Comparison of ENCODE assay signal across 1 cellular context in the genomic region with DNA sequence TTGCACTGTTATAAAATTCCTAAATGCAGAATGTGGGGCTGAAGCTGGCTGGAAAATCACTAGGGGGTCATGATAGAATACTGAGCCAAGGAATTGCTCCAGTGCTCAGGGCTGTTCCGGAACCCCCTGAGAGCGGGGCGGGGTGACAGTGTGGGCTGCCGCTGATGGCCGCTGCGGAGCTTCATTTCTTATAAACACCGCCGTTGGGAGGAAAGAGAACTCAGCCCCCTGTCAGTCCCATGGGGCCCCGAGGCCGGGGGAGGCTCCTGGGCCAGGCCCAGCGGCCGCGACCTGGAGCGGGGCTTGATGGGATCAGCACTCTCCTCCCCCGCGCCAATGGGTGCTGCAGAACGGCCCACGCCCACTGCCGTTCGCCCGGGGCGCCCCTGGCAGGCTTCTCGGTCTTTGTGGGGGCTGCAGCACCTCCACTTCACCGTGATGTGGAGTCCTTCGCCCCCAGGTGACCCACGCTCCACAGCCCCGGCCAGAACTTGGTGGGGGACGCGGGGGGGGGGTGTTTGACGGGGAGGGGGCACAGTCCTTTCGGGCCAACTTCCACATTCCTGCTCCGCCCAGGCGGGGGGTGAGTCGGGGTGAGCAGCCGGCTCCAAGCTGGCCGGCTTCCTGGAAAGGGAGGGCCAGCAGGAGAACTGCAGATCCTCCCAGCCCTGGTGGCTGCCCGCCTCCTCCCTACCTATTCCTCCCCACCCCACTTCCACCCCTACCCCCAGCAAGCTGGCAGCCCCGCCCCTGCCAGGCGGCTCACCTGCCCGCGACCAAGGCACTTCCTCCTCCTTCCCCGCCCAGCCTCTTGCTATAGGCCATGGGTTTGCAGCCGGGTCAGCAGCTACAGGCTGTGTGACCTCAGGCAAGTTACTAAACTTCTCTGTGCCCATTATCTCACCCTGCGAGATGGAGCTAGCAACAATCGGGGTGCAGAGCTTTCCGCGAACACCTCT.
TF ChIP-seq lines count a peak whose summit lies in the region.

No MANE protein-coding gene starts in this region.

TF ChIP-seq in HepG2, 621 proteins besides CTCF, POLR2A, EP300 and RAD21 (continued from another document and continues in another):
- TF ChIP-seq, protein P1, sequence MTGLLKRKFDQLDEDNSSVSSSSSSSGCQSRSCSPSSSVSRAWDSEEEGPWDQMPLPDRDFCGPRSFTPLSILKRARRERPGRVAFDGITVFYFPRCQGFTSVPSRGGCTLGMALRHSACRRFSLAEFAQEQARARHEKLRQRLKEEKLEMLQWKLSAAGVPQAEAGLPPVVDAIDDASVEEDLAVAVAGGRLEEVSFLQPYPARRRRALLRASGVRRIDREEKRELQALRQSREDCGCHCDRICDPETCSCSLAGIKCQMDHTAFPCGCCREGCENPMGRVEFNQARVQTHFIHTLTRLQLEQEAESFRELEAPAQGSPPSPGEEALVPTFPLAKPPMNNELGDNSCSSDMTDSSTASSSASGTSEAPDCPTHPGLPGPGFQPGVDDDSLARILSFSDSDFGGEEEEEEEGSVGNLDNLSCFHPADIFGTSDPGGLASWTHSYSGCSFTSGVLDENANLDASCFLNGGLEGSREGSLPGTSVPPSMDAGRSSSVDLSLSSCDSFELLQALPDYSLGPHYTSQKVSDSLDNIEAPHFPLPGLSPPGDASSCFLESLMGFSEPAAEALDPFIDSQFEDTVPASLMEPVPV (CRISPR knock-in tag; IDR thresholded peaks at IDR 0.05), result no peak; the same call in 1 of the 2 replicates
- no peak for TF ChIP-seq AGO1 (IDR thresholded peaks at IDR 0.05; ENCODE audit: low read depth, low read length, poor library complexity, severe bottlenecking)
- TF ChIP-seq, protein P2, sequence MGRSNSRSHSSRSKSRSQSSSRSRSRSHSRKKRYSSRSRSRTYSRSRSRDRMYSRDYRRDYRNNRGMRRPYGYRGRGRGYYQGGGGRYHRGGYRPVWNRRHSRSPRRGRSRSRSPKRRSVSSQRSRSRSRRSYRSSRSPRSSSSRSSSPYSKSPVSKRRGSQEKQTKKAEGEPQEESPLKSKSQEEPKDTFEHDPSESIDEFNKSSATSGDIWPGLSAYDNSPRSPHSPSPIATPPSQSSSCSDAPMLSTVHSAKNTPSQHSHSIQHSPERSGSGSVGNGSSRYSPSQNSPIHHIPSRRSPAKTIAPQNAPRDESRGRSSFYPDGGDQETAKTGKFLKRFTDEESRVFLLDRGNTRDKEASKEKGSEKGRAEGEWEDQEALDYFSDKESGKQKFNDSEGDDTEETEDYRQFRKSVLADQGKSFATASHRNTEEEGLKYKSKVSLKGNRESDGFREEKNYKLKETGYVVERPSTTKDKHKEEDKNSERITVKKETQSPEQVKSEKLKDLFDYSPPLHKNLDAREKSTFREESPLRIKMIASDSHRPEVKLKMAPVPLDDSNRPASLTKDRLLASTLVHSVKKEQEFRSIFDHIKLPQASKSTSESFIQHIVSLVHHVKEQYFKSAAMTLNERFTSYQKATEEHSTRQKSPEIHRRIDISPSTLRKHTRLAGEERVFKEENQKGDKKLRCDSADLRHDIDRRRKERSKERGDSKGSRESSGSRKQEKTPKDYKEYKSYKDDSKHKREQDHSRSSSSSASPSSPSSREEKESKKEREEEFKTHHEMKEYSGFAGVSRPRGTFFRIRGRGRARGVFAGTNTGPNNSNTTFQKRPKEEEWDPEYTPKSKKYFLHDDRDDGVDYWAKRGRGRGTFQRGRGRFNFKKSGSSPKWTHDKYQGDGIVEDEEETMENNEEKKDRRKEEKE (IDR thresholded peaks at IDR 0.05), result no peak
- no peak for TF ChIP-seq RFX1 (IDR thresholded peaks at IDR 0.05)
- TF ChIP-seq KLF9 (CRISPR knock-in tag; IDR thresholded peaks at IDR 0.05; ENCODE audit: low read depth), result no peak
- no peak for TF ChIP-seq ZNF724P (CRISPR knock-in tag; IDR thresholded peaks at IDR 0.05; ENCODE audit: borderline replicate concordance)
- 0 out of 2 replicates have a peak, but pooled peaks have one; percentile 18 for TF ChIP-seq DR1 (CRISPR knock-in tag; IDR thresholded peaks at IDR 0.05)
- no peak for TF ChIP-seq ZFP37 (CRISPR knock-in tag; IDR thresholded peaks at IDR 0.05; ENCODE audit: borderline replicate concordance)
- TF ChIP-seq, protein P3, sequence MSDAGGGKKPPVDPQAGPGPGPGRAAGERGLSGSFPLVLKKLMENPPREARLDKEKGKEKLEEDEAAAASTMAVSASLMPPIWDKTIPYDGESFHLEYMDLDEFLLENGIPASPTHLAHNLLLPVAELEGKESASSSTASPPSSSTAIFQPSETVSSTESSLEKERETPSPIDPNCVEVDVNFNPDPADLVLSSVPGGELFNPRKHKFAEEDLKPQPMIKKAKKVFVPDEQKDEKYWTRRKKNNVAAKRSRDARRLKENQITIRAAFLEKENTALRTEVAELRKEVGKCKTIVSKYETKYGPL (CRISPR knock-in tag; IDR thresholded peaks at IDR 0.05), result no peak
- no peak for TF ChIP-seq SMARCE1 (IDR thresholded peaks at IDR 0.05; ENCODE audit: borderline replicate concordance)
- TF ChIP-seq ZNF546 (CRISPR knock-in tag; conservative IDR thresholded peaks at IDR 0.05), result 0 out of 2 replicates have a peak, but pooled peaks have one; percentile 33
- TF ChIP-seq ZNF792 (CRISPR knock-in tag; IDR thresholded peaks at IDR 0.05), result no peak
- TF ChIP-seq SMAD3 (CRISPR knock-in tag; IDR thresholded peaks at IDR 0.05), result no peak
- no peak for TF ChIP-seq MBNL3 (CRISPR knock-in tag; conservative IDR thresholded peaks at IDR 0.05)
- TF ChIP-seq ZSCAN25 (CRISPR knock-in tag; IDR thresholded peaks at IDR 0.05), result peak; percentile 94
- TF ChIP-seq, protein P4, sequence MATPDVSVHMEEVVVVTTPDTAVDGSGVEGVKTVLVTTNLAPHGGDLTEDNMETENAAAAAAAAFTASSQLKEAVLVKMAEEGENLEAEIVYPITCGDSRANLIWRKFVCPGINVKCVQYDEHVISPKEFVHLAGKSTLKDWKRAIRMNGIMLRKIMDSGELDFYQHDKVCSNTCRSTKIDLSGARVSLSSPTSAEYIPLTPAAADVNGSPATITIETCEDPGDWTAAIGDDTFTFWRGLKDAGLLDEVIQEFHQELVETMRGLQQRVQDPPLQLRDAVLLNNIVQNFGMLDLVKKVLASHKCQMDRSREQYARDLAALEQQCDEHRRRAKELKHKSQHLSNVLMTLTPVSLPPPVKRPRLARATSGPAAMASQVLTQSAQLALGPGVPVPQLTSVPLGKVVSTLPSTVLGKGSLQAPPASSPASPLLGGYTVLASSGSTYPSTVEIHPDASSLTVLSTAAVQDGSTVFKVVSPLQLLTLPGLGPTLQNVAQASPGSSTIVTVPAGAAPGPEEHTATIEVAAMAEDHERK (CRISPR knock-in tag; IDR thresholded peaks at IDR 0.05; ENCODE audit: low read depth), result no peak
- TF ChIP-seq, protein P5, sequence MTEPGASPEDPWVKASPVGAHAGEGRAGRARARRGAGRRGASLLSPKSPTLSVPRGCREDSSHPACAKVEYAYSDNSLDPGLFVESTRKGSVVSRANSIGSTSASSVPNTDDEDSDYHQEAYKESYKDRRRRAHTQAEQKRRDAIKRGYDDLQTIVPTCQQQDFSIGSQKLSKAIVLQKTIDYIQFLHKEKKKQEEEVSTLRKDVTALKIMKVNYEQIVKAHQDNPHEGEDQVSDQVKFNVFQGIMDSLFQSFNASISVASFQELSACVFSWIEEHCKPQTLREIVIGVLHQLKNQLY (CRISPR knock-in tag; IDR thresholded peaks at IDR 0.05), result no peak; the same call in 1 of the 2 replicates
- TF ChIP-seq, protein P6, sequence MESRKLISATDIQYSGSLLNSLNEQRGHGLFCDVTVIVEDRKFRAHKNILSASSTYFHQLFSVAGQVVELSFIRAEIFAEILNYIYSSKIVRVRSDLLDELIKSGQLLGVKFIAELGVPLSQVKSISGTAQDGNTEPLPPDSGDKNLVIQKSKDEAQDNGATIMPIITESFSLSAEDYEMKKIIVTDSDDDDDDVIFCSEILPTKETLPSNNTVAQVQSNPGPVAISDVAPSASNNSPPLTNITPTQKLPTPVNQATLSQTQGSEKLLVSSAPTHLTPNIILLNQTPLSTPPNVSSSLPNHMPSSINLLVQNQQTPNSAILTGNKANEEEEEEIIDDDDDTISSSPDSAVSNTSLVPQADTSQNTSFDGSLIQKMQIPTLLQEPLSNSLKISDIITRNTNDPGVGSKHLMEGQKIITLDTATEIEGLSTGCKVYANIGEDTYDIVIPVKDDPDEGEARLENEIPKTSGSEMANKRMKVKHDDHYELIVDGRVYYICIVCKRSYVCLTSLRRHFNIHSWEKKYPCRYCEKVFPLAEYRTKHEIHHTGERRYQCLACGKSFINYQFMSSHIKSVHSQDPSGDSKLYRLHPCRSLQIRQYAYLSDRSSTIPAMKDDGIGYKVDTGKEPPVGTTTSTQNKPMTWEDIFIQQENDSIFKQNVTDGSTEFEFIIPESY (CRISPR knock-in tag; IDR thresholded peaks at IDR 0.05), result no peak
- no peak for TF ChIP-seq ZBTB20 (CRISPR knock-in tag; IDR thresholded peaks at IDR 0.05; ENCODE audit: borderline replicate concordance, low read depth)
- TF ChIP-seq, protein P7, sequence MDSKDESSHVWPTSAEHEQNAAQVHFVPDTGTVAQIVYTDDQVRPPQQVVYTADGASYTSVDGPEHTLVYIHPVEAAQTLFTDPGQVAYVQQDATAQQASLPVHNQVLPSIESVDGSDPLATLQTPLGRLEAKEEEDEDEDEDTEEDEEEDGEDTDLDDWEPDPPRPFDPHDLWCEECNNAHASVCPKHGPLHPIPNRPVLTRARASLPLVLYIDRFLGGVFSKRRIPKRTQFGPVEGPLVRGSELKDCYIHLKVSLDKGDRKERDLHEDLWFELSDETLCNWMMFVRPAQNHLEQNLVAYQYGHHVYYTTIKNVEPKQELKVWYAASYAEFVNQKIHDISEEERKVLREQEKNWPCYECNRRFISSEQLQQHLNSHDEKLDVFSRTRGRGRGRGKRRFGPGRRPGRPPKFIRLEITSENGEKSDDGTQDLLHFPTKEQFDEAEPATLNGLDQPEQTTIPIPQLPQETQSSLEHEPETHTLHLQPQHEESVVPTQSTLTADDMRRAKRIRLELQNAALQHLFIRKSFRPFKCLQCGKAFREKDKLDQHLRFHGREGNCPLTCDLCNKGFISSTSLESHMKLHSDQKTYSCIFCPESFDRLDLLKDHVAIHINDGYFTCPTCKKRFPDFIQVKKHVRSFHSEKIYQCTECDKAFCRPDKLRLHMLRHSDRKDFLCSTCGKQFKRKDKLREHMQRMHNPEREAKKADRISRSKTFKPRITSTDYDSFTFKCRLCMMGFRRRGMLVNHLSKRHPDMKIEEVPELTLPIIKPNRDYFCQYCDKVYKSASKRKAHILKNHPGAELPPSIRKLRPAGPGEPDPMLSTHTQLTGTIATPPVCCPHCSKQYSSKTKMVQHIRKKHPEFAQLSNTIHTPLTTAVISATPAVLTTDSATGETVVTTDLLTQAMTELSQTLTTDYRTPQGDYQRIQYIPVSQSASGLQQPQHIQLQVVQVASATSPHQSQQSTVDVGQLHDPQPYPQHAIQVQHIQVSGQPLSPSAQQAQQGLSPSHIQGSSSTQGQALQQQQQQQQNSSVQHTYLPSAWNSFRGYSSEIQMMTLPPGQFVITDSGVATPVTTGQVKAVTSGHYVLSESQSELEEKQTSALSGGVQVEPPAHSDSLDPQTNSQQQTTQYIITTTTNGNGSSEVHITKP (CRISPR knock-in tag; IDR thresholded peaks at IDR 0.05; ENCODE audit: low read depth), result peak; percentile 71; the same call in 1 of the 2 replicates
- TF ChIP-seq, protein P8, sequence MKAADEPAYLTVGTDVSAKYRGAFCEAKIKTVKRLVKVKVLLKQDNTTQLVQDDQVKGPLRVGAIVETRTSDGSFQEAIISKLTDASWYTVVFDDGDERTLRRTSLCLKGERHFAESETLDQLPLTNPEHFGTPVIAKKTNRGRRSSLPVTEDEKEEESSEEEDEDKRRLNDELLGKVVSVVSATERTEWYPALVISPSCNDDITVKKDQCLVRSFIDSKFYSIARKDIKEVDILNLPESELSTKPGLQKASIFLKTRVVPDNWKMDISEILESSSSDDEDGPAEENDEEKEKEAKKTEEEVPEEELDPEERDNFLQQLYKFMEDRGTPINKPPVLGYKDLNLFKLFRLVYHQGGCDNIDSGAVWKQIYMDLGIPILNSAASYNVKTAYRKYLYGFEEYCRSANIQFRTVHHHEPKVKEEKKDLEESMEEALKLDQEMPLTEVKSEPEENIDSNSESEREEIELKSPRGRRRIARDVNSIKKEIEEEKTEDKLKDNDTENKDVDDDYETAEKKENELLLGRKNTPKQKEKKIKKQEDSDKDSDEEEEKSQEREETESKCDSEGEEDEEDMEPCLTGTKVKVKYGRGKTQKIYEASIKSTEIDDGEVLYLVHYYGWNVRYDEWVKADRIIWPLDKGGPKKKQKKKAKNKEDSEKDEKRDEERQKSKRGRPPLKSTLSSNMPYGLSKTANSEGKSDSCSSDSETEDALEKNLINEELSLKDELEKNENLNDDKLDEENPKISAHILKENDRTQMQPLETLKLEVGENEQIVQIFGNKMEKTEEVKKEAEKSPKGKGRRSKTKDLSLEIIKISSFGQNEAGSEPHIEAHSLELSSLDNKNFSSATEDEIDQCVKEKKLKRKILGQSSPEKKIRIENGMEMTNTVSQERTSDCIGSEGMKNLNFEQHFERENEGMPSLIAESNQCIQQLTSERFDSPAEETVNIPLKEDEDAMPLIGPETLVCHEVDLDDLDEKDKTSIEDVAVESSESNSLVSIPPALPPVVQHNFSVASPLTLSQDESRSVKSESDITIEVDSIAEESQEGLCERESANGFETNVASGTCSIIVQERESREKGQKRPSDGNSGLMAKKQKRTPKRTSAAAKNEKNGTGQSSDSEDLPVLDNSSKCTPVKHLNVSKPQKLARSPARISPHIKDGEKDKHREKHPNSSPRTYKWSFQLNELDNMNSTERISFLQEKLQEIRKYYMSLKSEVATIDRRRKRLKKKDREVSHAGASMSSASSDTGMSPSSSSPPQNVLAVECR (CRISPR knock-in tag; IDR thresholded peaks at IDR 0.05; ENCODE audit: borderline replicate concordance), result peak; percentile 35; the same call in 1 of the 2 replicates
- TF ChIP-seq FOSL2 (CRISPR knock-in tag; IDR thresholded peaks at IDR 0.05), result no peak
- TF ChIP-seq ZNF746 (CRISPR knock-in tag; IDR thresholded peaks at IDR 0.05), result no peak
- TF ChIP-seq ZNF556 (CRISPR knock-in tag; IDR thresholded peaks at IDR 0.05; ENCODE audit: borderline replicate concordance), result no peak
- no peak for TF ChIP-seq ZNF510 (CRISPR knock-in tag; IDR thresholded peaks at IDR 0.05; ENCODE audit: low read depth)
- TF ChIP-seq, protein P9, sequence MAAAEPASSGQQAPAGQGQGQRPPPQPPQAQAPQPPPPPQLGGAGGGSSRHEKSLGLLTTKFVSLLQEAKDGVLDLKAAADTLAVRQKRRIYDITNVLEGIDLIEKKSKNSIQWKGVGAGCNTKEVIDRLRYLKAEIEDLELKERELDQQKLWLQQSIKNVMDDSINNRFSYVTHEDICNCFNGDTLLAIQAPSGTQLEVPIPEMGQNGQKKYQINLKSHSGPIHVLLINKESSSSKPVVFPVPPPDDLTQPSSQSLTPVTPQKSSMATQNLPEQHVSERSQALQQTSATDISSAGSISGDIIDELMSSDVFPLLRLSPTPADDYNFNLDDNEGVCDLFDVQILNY (CRISPR knock-in tag; conservative IDR thresholded peaks at IDR 0.05), result no peak
- TF ChIP-seq, protein P10, sequence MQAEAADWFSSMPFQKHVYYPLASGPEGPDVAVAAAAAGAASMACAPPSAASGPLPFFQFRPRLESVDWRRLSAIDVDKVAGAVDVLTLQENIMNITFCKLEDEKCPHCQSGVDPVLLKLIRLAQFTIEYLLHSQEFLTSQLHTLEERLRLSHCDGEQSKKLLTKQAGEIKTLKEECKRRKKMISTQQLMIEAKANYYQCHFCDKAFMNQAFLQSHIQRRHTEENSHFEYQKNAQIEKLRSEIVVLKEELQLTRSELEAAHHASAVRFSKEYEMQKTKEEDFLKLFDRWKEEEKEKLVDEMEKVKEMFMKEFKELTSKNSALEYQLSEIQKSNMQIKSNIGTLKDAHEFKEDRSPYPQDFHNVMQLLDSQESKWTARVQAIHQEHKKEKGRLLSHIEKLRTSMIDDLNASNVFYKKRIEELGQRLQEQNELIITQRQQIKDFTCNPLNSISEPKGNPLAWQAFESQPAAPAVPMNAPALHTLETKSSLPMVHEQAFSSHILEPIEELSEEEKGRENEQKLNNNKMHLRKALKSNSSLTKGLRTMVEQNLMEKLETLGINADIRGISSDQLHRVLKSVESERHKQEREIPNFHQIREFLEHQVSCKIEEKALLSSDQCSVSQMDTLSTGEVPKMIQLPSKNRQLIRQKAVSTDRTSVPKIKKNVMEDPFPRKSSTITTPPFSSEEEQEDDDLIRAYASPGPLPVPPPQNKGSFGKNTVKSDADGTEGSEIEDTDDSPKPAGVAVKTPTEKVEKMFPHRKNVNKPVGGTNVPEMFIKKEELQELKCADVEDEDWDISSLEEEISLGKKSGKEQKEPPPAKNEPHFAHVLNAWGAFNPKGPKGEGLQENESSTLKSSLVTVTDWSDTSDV (CRISPR knock-in tag; IDR thresholded peaks at IDR 0.05), result no peak
